1 cellular context compared by ENCODE assay signal in genomic region chr5:175464414-175465233, GRCh38.
TF ChIP-seq lines count a peak whose summit lies in the region.

No MANE protein-coding gene starts in this region.

TF ChIP-seq in GM23338, 12 proteins besides CTCF, POLR2A, EP300 and RAD21 (continued from another document):
- TF ChIP-seq, protein P1, sequence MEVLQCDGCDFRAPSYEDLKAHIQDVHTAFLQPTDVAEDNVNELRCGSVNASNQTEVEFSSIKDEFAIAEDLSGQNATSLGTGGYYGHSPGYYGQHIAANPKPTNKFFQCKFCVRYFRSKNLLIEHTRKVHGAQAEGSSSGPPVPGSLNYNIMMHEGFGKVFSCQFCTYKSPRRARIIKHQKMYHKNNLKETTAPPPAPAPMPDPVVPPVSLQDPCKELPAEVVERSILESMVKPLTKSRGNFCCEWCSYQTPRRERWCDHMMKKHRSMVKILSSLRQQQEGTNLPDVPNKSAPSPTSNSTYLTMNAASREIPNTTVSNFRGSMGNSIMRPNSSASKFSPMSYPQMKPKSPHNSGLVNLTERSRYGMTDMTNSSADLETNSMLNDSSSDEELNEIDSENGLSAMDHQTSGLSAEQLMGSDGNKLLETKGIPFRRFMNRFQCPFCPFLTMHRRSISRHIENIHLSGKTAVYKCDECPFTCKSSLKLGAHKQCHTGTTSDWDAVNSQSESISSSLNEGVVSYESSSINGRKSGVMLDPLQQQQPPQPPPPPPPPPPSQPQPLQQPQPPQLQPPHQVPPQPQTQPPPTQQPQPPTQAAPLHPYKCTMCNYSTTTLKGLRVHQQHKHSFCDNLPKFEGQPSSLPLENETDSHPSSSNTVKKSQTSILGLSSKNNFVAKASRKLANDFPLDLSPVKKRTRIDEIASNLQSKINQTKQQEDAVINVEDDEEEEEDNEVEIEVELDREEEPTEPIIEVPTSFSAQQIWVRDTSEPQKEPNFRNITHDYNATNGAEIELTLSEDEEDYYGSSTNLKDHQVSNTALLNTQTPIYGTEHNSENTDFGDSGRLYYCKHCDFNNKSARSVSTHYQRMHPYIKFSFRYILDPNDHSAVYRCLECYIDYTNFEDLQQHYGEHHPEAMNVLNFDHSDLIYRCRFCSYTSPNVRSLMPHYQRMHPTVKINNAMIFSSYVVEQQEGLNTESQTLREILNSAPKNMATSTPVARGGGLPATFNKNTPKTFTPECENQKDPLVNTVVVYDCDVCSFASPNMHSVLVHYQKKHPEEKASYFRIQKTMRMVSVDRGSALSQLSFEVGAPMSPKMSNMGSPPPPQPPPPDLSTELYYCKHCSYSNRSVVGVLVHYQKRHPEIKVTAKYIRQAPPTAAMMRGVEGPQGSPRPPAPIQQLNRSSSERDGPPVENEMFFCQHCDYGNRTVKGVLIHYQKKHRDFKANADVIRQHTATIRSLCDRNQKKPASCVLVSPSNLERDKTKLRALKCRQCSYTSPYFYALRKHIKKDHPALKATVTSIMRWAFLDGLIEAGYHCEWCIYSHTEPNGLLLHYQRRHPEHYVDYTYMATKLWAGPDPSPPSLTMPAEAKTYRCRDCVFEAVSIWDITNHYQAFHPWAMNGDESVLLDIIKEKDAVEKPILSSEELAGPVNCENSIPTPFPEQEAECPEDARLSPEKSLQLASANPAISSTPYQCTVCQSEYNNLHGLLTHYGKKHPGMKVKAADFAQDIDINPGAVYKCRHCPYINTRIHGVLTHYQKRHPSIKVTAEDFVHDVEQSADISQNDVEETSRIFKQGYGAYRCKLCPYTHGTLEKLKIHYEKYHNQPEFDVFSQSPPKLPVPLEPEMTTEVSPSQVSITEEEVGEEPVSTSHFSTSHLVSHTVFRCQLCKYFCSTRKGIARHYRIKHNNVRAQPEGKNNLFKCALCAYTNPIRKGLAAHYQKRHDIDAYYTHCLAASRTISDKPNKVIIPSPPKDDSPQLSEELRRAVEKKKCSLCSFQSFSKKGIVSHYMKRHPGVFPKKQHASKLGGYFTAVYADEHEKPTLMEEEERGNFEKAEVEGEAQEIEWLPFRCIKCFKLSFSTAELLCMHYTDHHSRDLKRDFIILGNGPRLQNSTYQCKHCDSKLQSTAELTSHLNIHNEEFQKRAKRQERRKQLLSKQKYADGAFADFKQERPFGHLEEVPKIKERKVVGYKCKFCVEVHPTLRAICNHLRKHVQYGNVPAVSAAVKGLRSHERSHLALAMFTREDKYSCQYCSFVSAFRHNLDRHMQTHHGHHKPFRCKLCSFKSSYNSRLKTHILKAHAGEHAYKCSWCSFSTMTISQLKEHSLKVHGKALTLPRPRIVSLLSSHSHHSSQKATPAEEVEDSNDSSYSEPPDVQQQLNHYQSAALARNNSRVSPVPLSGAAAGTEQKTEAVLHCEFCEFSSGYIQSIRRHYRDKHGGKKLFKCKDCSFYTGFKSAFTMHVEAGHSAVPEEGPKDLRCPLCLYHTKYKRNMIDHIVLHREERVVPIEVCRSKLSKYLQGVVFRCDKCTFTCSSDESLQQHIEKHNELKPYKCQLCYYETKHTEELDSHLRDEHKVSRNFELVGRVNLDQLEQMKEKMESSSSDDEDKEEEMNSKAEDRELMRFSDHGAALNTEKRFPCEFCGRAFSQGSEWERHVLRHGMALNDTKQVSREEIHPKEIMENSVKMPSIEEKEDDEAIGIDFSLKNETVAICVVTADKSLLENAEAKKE (CRISPR knock-in tag; IDR thresholded peaks at IDR 0.05): no peak
- TF ChIP-seq NANOG (IDR thresholded peaks at IDR 0.05; ENCODE audit: borderline replicate concordance) (no peak), EZH2 (IDR thresholded peaks at IDR 0.05; ENCODE audit: low read depth, unreplicated experiment) (no peak), CREB1 (CRISPR knock-in tag; IDR thresholded peaks at IDR 0.05; ENCODE audit: low read depth) (no peak), ZNF331 (CRISPR knock-in tag; IDR thresholded peaks at IDR 0.05; ENCODE audit: low read depth) (no peak)
- TF ChIP-seq, protein P2, sequence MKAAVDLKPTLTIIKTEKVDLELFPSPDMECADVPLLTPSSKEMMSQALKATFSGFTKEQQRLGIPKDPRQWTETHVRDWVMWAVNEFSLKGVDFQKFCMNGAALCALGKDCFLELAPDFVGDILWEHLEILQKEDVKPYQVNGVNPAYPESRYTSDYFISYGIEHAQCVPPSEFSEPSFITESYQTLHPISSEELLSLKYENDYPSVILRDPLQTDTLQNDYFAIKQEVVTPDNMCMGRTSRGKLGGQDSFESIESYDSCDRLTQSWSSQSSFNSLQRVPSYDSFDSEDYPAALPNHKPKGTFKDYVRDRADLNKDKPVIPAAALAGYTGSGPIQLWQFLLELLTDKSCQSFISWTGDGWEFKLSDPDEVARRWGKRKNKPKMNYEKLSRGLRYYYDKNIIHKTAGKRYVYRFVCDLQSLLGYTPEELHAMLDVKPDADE (IDR thresholded peaks at IDR 0.05): no peak
TF ChIP-seq in GM23338: peak in this region for 0.
